Comparison of ENCODE assay signal across 24 cellular contexts in genomic region chr22:38694049-38694448, GRCh38. TPM values are rescaled to one million over a fixed set of nuclear protein-coding genes. Genes with fewer than 3 reads are reported as not detected.
DNase-seq lines count a peak whose midpoint lies in the region; ATAC-seq, FAIRE-seq and TF ChIP-seq lines count a peak whose summit lies in the region.
"Had no signal": no experiment of that assay in that cellular context is flagged by ENCODE, and none has a peak within 500 bp of the region (broad histone marks: within the 10 kb centered on the region; RNA-seq: fewer than 3 reads in every experiment).

No MANE protein-coding gene starts in this region.

- no peak overlapping the region for H4K5ac ChIP-seq in H1 (ENCODE audit: insufficient read length, low read depth, low read length)

- H3K27me3 ChIP-seq in DOHH2 (ENCODE audit: control insufficient read depth, low read length): no peaks in the 10 kb centered on the region
- no peaks in the 10 kb centered on the region for H3K27me3 ChIP-seq in H1 (replicated peaks in 1 of 4; ENCODE audit: control insufficient read depth in 3 of 4, extremely low read depth in 1 of 4, insufficient read depth in 3 of 4, low read length in 3 of 4)
- H3K27me3 ChIP-seq: vagina had no signal

- no peak overlapping the region for H3K4ac ChIP-seq in H1 (replicated peaks; ENCODE audit: insufficient read length, low read depth, low read length)

- H3K23ac ChIP-seq in H1 (ENCODE audit: insufficient read length): no peak overlapping the region

- TF ChIP-seq RAD21 in H1 (IDR thresholded peaks at IDR 0.05 in 1 of 2, conservative IDR thresholded peaks at IDR 0.05 in 1 of 2; ENCODE audit: low read depth in 2 of 2, low read length in 2 of 2): no peak

- CTCF ChIA-PET in H1 (lab: Charles Lee; ENCODE audit: partially characterized antibody): interaction anchor here (1.0 to 1.9 kb wide), 2 partner anchors 13 to 39 kb away, joined by 3 to 5 read pairs; partner anchors contain the start of gene TOMM22

- no peak overlapping the region for H2BK12ac ChIP-seq in H1 (ENCODE audit: low read depth, low read length)

- no peaks in the 10 kb centered on the region for H3K23me2 ChIP-seq in H1 (ENCODE audit: low read depth, low read length)

- H3K18ac ChIP-seq in H1 (ENCODE audit: extremely low read depth, low read length): no peak overlapping the region

- H3K14ac ChIP-seq in H1 (ENCODE audit: insufficient read length): no peak overlapping the region

- no peak for TF ChIP-seq EP300 in H1 (IDR thresholded peaks at IDR 0.05; ENCODE audit: borderline replicate concordance in 1 of 2, low read depth in 2 of 2, low read length in 2 of 2)

- TF ChIP-seq CTCF in DOHH2 (IDR thresholded peaks at IDR 0.05; ENCODE audit: low read depth, low read length, poor library complexity, severe bottlenecking) (no peak), H1 (IDR thresholded peaks at IDR 0.05; ENCODE audit: control extremely low read depth in 1 of 3, insufficient read depth in 1 of 3, low read depth in 1 of 3, low read length in 3 of 3) (no peak), progenitor cell of endocrine pancreas (IDR thresholded peaks at IDR 0.05; ENCODE audit: unreplicated experiment) (no peak)

- peaks cover 7% of the 10 kb centered on the region for H3F3A ChIP-seq in DOHH2 (ENCODE audit: control insufficient read depth, insufficient read depth)

- no peaks in the 10 kb centered on the region for H3K9me3 Mint-ChIP-seq in progenitor cell of endocrine pancreas (ENCODE audit: low read depth)
- H3K9me3 Mint-ChIP-seq: activated naive CD4-positive, alpha-beta T cell treated with anti-CD3 and anti-CD28 coated beads, Interleukin-2, amount 10 ng/mL, durations not matched to agents 7 days and 5 days; CD14-positive monocyte; WTC11 had no signal

- H3K9ac ChIP-seq in H1 (replicated peaks in 1 of 4; ENCODE audit: extremely low read depth in 1 of 4, low read depth in 3 of 4, low read length in 3 of 4): no peak overlapping the region

- no peak overlapping the region for H2BK5ac ChIP-seq in H1 (ENCODE audit: low read depth, low read length)

- POLR2A ChIA-PET in H1 (lab: Charles Lee; ENCODE audit: partially characterized antibody): interaction anchor here (13.1 kb wide), 1 partner anchor 11 kb away, joined by 123 read pairs; the partner anchor contains the start of gene TOMM22

- H2BK20ac ChIP-seq in H1 (ENCODE audit: low read length): no peak overlapping the region

- H3K27ac ChIP-seq in DOHH2 (ENCODE audit: low read depth, low read length): no peak overlapping the region
- H3K27ac ChIP-seq in H1 (ENCODE audit: low read depth, low read length): no peak overlapping the region
- H3K27ac ChIP-seq: psoas muscle, vagina had no signal

- H3K4me1 ChIP-seq in DOHH2 (ENCODE audit: control insufficient read depth, low read length): peaks cover 43% of the 10 kb centered on the region
- H3K4me1 ChIP-seq in H1 (replicated peaks in 1 of 4; ENCODE audit: control insufficient read depth in 3 of 4, insufficient read depth in 4 of 4, low read length in 3 of 4): no peaks in the 10 kb centered on the region; a peak in 1 of 7 replicates

- 0 out of 2 replicates have a peak overlapping the region, but pooled peaks have one; percentile 18 for H2AK5ac ChIP-seq in H1 (ENCODE audit: low read depth, low read length)

- no peak overlapping the region for H3K56ac ChIP-seq in H1 (replicated peaks; ENCODE audit: insufficient read length, low read depth, low read length)

- no peak overlapping the region for H4K91ac ChIP-seq in H1 (replicated peaks; ENCODE audit: insufficient read length, low read length)

- TF ChIP-seq POLR2A in H1 (IDR thresholded peaks at IDR 0.05; ENCODE audit: control extremely low read depth in 1 of 2, low read depth in 2 of 2, low read length in 2 of 2): no peak

- H3K36me3 Mint-ChIP-seq in progenitor cell of endocrine pancreas (ENCODE audit: insufficient read depth): peaks cover 17% of the 10 kb centered on the region

- H2BK15ac ChIP-seq in H1 (ENCODE audit: low read length): no peak overlapping the region

- H3K9me2 ChIP-seq in DOHH2 (replicated peaks; ENCODE audit: control insufficient read depth, low read length): no peaks in the 10 kb centered on the region

- H3K36me3 ChIP-seq in DOHH2 (ENCODE audit: control insufficient read depth, low read length) (peaks cover 68% of the 10 kb centered on the region), H1 (ENCODE audit: control insufficient read depth in 2 of 4, insufficient read depth in 4 of 4, low read length in 3 of 4) (peaks cover 0 to under 1% (median 0%) of the 10 kb centered on the region in 4 experiments; a peak in 2 of 8 replicates)

- H3K27me3 Mint-ChIP-seq in progenitor cell of endocrine pancreas: no peaks in the 10 kb centered on the region
- H3K27me3 Mint-ChIP-seq: activated naive CD4-positive, alpha-beta T cell treated with anti-CD3 and anti-CD28 coated beads, Interleukin-2, amount 10 ng/mL, durations not matched to agents 7 days and 5 days had no signal

- H4K8ac ChIP-seq in H1 (ENCODE audit: extremely low read depth, insufficient read depth, low read length): no peak overlapping the region

- H4K20me1 ChIP-seq in DOHH2 (ENCODE audit: control insufficient read depth, insufficient read depth, low read depth, low read length) (peaks cover 17% of the 10 kb centered on the region; the same call in 1 of the 2 replicates), H1 (replicated peaks in 1 of 2; ENCODE audit: control insufficient read depth in 1 of 2, insufficient read depth in 2 of 2, low read length in 2 of 2) (peaks cover 0 to 5% of the 10 kb centered on the region in 2 experiments)

- peak; percentile 33 for DNase-seq in NCI-H526 treated with DMSO at 0.1 percent for 48 hours (lab: John Stamatoyannopoulos, UW)
- no peak for DNase-seq in H1 (ENCODE audit: low read depth in 1 of 2, low spot score in 2 of 2)
- DNase-seq in progenitor cell of endocrine pancreas (ENCODE audit: low spot score, unreplicated experiment): no peak
- no peak for DNase-seq in SKM-1 (lab: John Stamatoyannopoulos, UW; ENCODE audit: unreplicated experiment)
- no peak for DNase-seq in ureter (ENCODE audit: low spot score)
- no peak for DNase-seq in COR-L47 (lab: John Stamatoyannopoulos, UW)
- DNase-seq: activated CD4-positive, alpha-beta T cell treated with anti-CD3 and anti-CD28 coated beads, Interleukin-2, amount 50 U/mL, for 48 hours; activated naive CD4-positive, alpha-beta T cell treated with anti-CD3 and anti-CD28 coated beads, Interleukin-2, amount 10 ng/mL, durations not matched to agents 7 days and 5 days; DMS153; effector CD8-positive, alpha-beta T cell; KBM-7; NCI-H187; NCI-H446; NK-92 treated with Interleukin-12 subunit alpha and Interleukin-12 subunit beta, amount 100 ng/mL, for 24 hours; psoas muscle; stimulated activated CD4-positive, alpha-beta T cell treated with anti-CD3 and anti-CD28 coated beads, Interleukin-2, amount 100 ng/mL, for 48 hours had no signal

- H3K4me2 ChIP-seq in DOHH2 (ENCODE audit: low read length): peak overlapping the region; percentile 40
- H3K4me2 ChIP-seq in H1 (ENCODE audit: insufficient read depth in 1 of 2, low read depth in 2 of 2, low read length in 2 of 2): no peak overlapping the region

- H3K4me3 ChIP-seq in DOHH2 (ENCODE audit: low read length): 0 out of 2 replicates have a peak overlapping the region, but pooled peaks have one; percentile 1
- H3K4me3 ChIP-seq in H1 (ENCODE audit: extremely low read depth in 1 of 4, insufficient read depth in 2 of 4, low read depth in 3 of 4, low read length in 4 of 4): no peak overlapping the region
- H3K4me3 ChIP-seq: psoas muscle, skin epidermis, vagina had no signal

- peaks cover 9% of the 10 kb centered on the region; the same call in 1 of the 2 replicates for H3K79me1 ChIP-seq in H1 (ENCODE audit: low read depth, low read length)

- H3K4me1 Mint-ChIP-seq in progenitor cell of endocrine pancreas (ENCODE audit: low read depth): peaks cover 30% of the 10 kb centered on the region

- H3K9me3 ChIP-seq in DOHH2 (ENCODE audit: control insufficient read depth, insufficient read depth, low read length) (no peaks in the 10 kb centered on the region), H1 (ENCODE audit: insufficient read depth in 2 of 2, low read depth in 1 of 2, low read length in 1 of 2) (no peaks in the 10 kb centered on the region)
- H3K9me3 ChIP-seq: psoas muscle, vagina had no signal

- no peak for ATAC-seq in HG02884 (IDR thresholded peaks at IDR 0.05; ENCODE audit: unreplicated experiment)
- ATAC-seq: psoas muscle, WTC11 had no signal

- FAIRE-seq in H1 (lab: Jason Lieb, UNC): no peak
- FAIRE-seq: astrocyte had no signal

- H2AFZ ChIP-seq in H1 (ENCODE audit: low read length): no peak overlapping the region

- no peak overlapping the region for H3K4me3 Mint-ChIP-seq in progenitor cell of endocrine pancreas (ENCODE audit: low read depth)
- H3K4me3 Mint-ChIP-seq: activated naive CD4-positive, alpha-beta T cell treated with anti-CD3 and anti-CD28 coated beads, Interleukin-2, amount 10 ng/mL, durations not matched to agents 7 days and 5 days; CD14-positive monocyte; WTC11 had no signal

- 94% methylated on average over 2 of the region's 2 CpGs; no CpG with 5 or more reads in 1 of the 2 experiments for WGBS in H1 (ENCODE audit: extremely low coverage in 1 of 2, insufficient coverage in 1 of 2, insufficient read length in 1 of 2, insufficient replicate concordance in 2 of 2, low coverage in 1 of 2, low lambda C conversion rate in 2 of 2, missing lambda C conversion rate in 1 of 2), 2 experiments

- H3K27ac Mint-ChIP-seq in progenitor cell of endocrine pancreas: peak overlapping the region; percentile 89
- H3K27ac Mint-ChIP-seq: activated naive CD4-positive, alpha-beta T cell treated with anti-CD3 and anti-CD28 coated beads, Interleukin-2, amount 10 ng/mL, durations not matched to agents 7 days and 5 days; WTC11 had no signal

- H3K79me2 ChIP-seq in DOHH2 (ENCODE audit: control insufficient read depth, low read length): peaks cover 81% of the 10 kb centered on the region
- peaks cover 0 to 28% of the 10 kb centered on the region in 2 experiments; a peak in 2 of 4 replicates for H3K79me2 ChIP-seq in H1 (ENCODE audit: control insufficient read depth in 1 of 2, insufficient read depth in 2 of 2, low read length in 2 of 2)

- no peak overlapping the region for H2BK120ac ChIP-seq in H1 (replicated peaks; ENCODE audit: low read depth, low read length)

RNA-seq across cellular contexts. Expression of gene JOSD1, which starts 6.7 kb away (rescaled TPM):
- total RNA-seq in H1 (2021; fragmentation: NEBNext Ultra II Directional; extraction: Animal tissue kit (Norgen Biotek cat#: 25700)): 20.2 and 21.3 TPM in 2 replicates
- polyA plus RNA-seq in H1 (2011; rRNA removed): 16.7 and 18.4 TPM in 2 replicates
- 18.1 TPM for polyA plus RNA-seq in H1 (2011; cell fraction: cytosol; rRNA removed)
- 18.8 TPM for polyA plus RNA-seq in H1 (2011; cell fraction: nucleus; rRNA removed)
- polyA plus RNA-seq in H1 (2012, experiment 1 of 2): 14.7 to 20.6 TPM (median 17.3 TPM) in 4 replicates
- polyA plus RNA-seq in H1 (2012, experiment 2 of 2): 10.8 TPM
- polyA plus RNA-seq in H1 (2013, experiment 1 of 2): 12.2 TPM
- 12.1 TPM for polyA plus RNA-seq in H1 (2013, experiment 2 of 2)
- polyA minus RNA-seq in H1 (2011; rRNA and poly(A)+ RNA removed): 20.8 and 22.0 TPM in 2 replicates
- 14.9 TPM for polyA minus RNA-seq in H1 (2011; cell fraction: cytosol; rRNA and poly(A)+ RNA removed)
- polyA minus RNA-seq in H1 (2011; cell fraction: nucleus; rRNA and poly(A)+ RNA removed): 14.4 TPM
- total RNA-seq in progenitor cell of endocrine pancreas: 40.6 and 46.3 TPM in 2 replicates
- total RNA-seq in ureter: 39.7 TPM

RNA-seq across cellular contexts. Expression of gene GTPBP1, which starts 11.7 kb away (rescaled TPM):
- total RNA-seq in H1 (2021; fragmentation: NEBNext Ultra II Directional; extraction: Animal tissue kit (Norgen Biotek cat#: 25700)): 91.8 and 92.0 TPM in 2 replicates
- polyA plus RNA-seq in H1 (2011; rRNA removed): 53.1 and 80.2 TPM in 2 replicates
- 59.3 TPM for polyA plus RNA-seq in H1 (2011; cell fraction: cytosol; rRNA removed)
- 134 TPM for polyA plus RNA-seq in H1 (2011; cell fraction: nucleus; rRNA removed)
- 62.3 to 74.8 TPM (median 66.2 TPM) in 4 replicates for polyA plus RNA-seq in H1 (2012, experiment 1 of 2)
- 44.7 TPM for polyA plus RNA-seq in H1 (2012, experiment 2 of 2)
- polyA plus RNA-seq in H1 (2013, experiment 1 of 2): 33.8 TPM
- polyA plus RNA-seq in H1 (2013, experiment 2 of 2): 33.3 TPM
- 87.5 and 119 TPM in 2 replicates for polyA minus RNA-seq in H1 (2011; rRNA and poly(A)+ RNA removed)
- polyA minus RNA-seq in H1 (2011; cell fraction: cytosol; rRNA and poly(A)+ RNA removed): 50.9 TPM
- 111 TPM for polyA minus RNA-seq in H1 (2011; cell fraction: nucleus; rRNA and poly(A)+ RNA removed)
- 64.0 and 64.9 TPM in 2 replicates for total RNA-seq in progenitor cell of endocrine pancreas
- total RNA-seq in ureter: 72.0 TPM

RNA-seq across cellular contexts. Expression of gene TOMM22, which starts 12.3 kb away (rescaled TPM):
- 125 and 138 TPM in 2 replicates for total RNA-seq in H1 (2021; fragmentation: NEBNext Ultra II Directional; extraction: Animal tissue kit (Norgen Biotek cat#: 25700))
- polyA plus RNA-seq in H1 (2011; rRNA removed): 47.8 and 84.0 TPM in 2 replicates
- 63.2 TPM for polyA plus RNA-seq in H1 (2011; cell fraction: cytosol; rRNA removed)
- polyA plus RNA-seq in H1 (2011; cell fraction: nucleus; rRNA removed): 17.1 TPM
- 77.4 to 87.4 TPM (median 84.9 TPM) in 4 replicates for polyA plus RNA-seq in H1 (2012, experiment 1 of 2)
- 75.9 TPM for polyA plus RNA-seq in H1 (2012, experiment 2 of 2)
- polyA plus RNA-seq in H1 (2013, experiment 1 of 2): 66.9 TPM
- polyA plus RNA-seq in H1 (2013, experiment 2 of 2): 65.9 TPM
- 41.5 and 41.9 TPM in 2 replicates for polyA minus RNA-seq in H1 (2011; rRNA and poly(A)+ RNA removed)
- polyA minus RNA-seq in H1 (2011; cell fraction: cytosol; rRNA and poly(A)+ RNA removed): 31.0 TPM
- polyA minus RNA-seq in H1 (2011; cell fraction: nucleus; rRNA and poly(A)+ RNA removed): 14.7 TPM
- total RNA-seq in progenitor cell of endocrine pancreas (68.7 and 76.5 TPM in 2 replicates), ureter (76.8 TPM)

RNA-seq across cellular contexts. Expression of gene CBY1, which starts 37.6 kb away (rescaled TPM):
- total RNA-seq in H1 (2021; fragmentation: NEBNext Ultra II Directional; extraction: Animal tissue kit (Norgen Biotek cat#: 25700)): 23.2 and 24.4 TPM in 2 replicates
- polyA plus RNA-seq in H1 (2011; rRNA removed): 28.5 and 30.2 TPM in 2 replicates
- polyA plus RNA-seq in H1 (2011; cell fraction: cytosol; rRNA removed): 31.5 TPM
- polyA plus RNA-seq in H1 (2011; cell fraction: nucleus; rRNA removed): 18.3 TPM
- polyA plus RNA-seq in H1 (2012, experiment 1 of 2): 32.1 to 38.0 TPM (median 36.1 TPM) in 4 replicates
- 25.5 TPM for polyA plus RNA-seq in H1 (2012, experiment 2 of 2)
- polyA plus RNA-seq in H1 (2013, experiment 1 of 2): 22.9 TPM
- 22.9 TPM for polyA plus RNA-seq in H1 (2013, experiment 2 of 2)
- 8.6 and 12.6 TPM in 2 replicates for polyA minus RNA-seq in H1 (2011; rRNA and poly(A)+ RNA removed)
- 9.0 TPM for polyA minus RNA-seq in H1 (2011; cell fraction: cytosol; rRNA and poly(A)+ RNA removed)
- polyA minus RNA-seq in H1 (2011; cell fraction: nucleus; rRNA and poly(A)+ RNA removed): 6.0 TPM
- total RNA-seq in progenitor cell of endocrine pancreas (46.1 and 50.5 TPM in 2 replicates), ureter (47.0 TPM)

RNA-seq across cellular contexts. Expression of gene FAM227A, which starts 37.9 kb away (rescaled TPM):
- 3.8 and 3.9 TPM in 2 replicates for total RNA-seq in H1 (2021; fragmentation: NEBNext Ultra II Directional; extraction: Animal tissue kit (Norgen Biotek cat#: 25700))
- polyA plus RNA-seq in H1 (2011; rRNA removed): 2.1 TPM in 2 replicates
- polyA plus RNA-seq in H1 (2011; cell fraction: cytosol; rRNA removed): 3.0 TPM
- polyA plus RNA-seq in H1 (2011; cell fraction: nucleus; rRNA removed): 5.2 TPM
- 2.8 to 3.3 TPM (median 2.9 TPM) in 4 replicates for polyA plus RNA-seq in H1 (2012, experiment 1 of 2)
- 0.92 TPM for polyA plus RNA-seq in H1 (2012, experiment 2 of 2)
- 1.7 TPM for polyA plus RNA-seq in H1 (2013, experiment 1 of 2)
- polyA plus RNA-seq in H1 (2013, experiment 2 of 2): 1.4 TPM
- polyA minus RNA-seq in H1 (2011; rRNA and poly(A)+ RNA removed): 9.5 and 11.1 TPM in 2 replicates
- polyA minus RNA-seq in H1 (2011; cell fraction: cytosol; rRNA and poly(A)+ RNA removed): 2.9 TPM
- polyA minus RNA-seq in H1 (2011; cell fraction: nucleus; rRNA and poly(A)+ RNA removed): 18.9 TPM
- 18.3 and 18.6 TPM in 2 replicates for total RNA-seq in progenitor cell of endocrine pancreas
- 6.1 TPM for total RNA-seq in ureter
- total RNA-seq: mononuclear cell had no signal
- polyA plus RNA-seq: CD14-positive monocyte had no signal
